1 cellular context compared by ENCODE assay signal in the genomic region with DNA sequence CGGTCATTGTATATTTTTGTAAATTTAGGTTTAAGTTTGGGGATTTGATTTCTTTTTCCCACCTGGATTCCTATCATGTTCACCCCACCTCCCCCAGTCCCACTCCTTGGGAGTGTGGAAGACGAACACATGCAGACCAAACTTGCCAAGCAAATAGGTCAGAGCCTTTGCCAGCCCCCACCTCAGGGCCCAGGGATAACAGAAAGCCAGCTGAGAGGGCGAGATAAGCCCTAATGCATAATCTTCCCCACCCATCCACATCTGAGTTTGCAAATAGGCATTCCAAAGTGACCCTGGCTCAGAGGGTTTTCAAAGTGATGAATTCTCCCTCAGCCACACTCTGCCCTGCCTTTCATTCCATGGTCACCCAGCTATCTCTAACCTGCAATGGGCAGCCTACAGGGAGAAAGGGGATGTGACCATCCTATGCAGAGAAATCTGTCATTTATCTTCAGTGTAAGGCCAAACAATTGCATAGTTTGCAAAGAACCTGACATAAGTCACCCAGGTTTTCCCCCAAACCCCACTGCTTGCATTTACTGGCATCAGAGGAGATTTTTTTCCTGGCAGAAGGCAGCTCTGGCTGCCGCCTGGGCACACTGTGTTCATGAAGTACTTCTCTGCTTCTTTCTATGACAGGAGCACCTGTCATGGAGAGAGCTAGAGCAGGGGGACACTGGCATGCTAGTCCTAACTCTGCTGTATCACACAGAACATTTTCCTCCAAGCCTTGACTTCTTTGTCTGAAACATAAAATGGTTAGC.
TF ChIP-seq lines count a peak whose summit lies in the region.

No MANE protein-coding gene starts in this region.

TF ChIP-seq in K562, 482 proteins besides CTCF, POLR2A, EP300 and RAD21 (continued from another document and continues in another):
- TF ChIP-seq MLLT1 (IDR thresholded peaks at IDR 0.05) = peak in 1 of 2 experiments; percentile 100; a peak in 2 of 4 replicates
- no peak for TF ChIP-seq ZNF57 (CRISPR knock-in tag; IDR thresholded peaks at IDR 0.05)
- TF ChIP-seq FOXA1 (IDR thresholded peaks at IDR 0.05; ENCODE audit: borderline replicate concordance) = no peak
- TF ChIP-seq XRCC4 (IDR thresholded peaks at IDR 0.05; ENCODE audit: extremely low read depth, insufficient read depth, insufficient read length) = no peak
- TF ChIP-seq, protein P1, sequence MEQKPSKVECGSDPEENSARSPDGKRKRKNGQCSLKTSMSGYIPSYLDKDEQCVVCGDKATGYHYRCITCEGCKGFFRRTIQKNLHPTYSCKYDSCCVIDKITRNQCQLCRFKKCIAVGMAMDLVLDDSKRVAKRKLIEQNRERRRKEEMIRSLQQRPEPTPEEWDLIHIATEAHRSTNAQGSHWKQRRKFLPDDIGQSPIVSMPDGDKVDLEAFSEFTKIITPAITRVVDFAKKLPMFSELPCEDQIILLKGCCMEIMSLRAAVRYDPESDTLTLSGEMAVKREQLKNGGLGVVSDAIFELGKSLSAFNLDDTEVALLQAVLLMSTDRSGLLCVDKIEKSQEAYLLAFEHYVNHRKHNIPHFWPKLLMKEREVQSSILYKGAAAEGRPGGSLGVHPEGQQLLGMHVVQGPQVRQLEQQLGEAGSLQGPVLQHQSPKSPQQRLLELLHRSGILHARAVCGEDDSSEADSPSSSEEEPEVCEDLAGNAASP (IDR thresholded peaks at IDR 0.05) = no peak
- TF ChIP-seq CREB3L1 (IDR thresholded peaks at IDR 0.05; ENCODE audit: borderline replicate concordance, low read depth) = no peak
- no peak for TF ChIP-seq ZNF696 (CRISPR knock-in tag; conservative IDR thresholded peaks at IDR 0.05)
- no peak for TF ChIP-seq PTTG1 (tag; IDR thresholded peaks at IDR 0.05; ENCODE audit: low read depth)
- peak; percentile 62 to 81 for TF ChIP-seq FOXK2 (conservative IDR thresholded peaks at IDR 0.05 in 1 of 2, IDR thresholded peaks at IDR 0.05 in 1 of 2; ENCODE audit: low read depth in 2 of 2)
- no peak for TF ChIP-seq HNRNPUL1 (IDR thresholded peaks at IDR 0.05; ENCODE audit: low read length)
- TF ChIP-seq SP2 (IDR thresholded peaks at IDR 0.05; ENCODE audit: extremely low read depth, low read depth, low read length, poor library complexity, severe bottlenecking) = no peak
- no peak for TF ChIP-seq ZNF655 (CRISPR knock-in tag; IDR thresholded peaks at IDR 0.05)
- TF ChIP-seq GABPB1 (CRISPR knock-in tag; IDR thresholded peaks at IDR 0.05) = no peak
- TF ChIP-seq MIER1 (IDR thresholded peaks at IDR 0.05; ENCODE audit: low read depth) = no peak
- no peak for TF ChIP-seq PHB (CRISPR knock-in tag; IDR thresholded peaks at IDR 0.05)
- no peak for TF ChIP-seq HINFP (tag; conservative IDR thresholded peaks at IDR 0.05; ENCODE audit: low read depth)
- TF ChIP-seq NR1H2 (CRISPR knock-in tag; IDR thresholded peaks at IDR 0.05) = no peak
- TF ChIP-seq CEBPB (tag; IDR thresholded peaks at IDR 0.05) = no peak
- TF ChIP-seq DIDO1 (tag; IDR thresholded peaks at IDR 0.05; ENCODE audit: low read depth) = peak; percentile 43; the same call in 1 of the 2 replicates
- TF ChIP-seq KAT2B (IDR thresholded peaks at IDR 0.05; ENCODE audit: low read depth, low read length) = no peak
- no peak for TF ChIP-seq SRSF1 (IDR thresholded peaks at IDR 0.05; ENCODE audit: low read depth, low read length)
- no peak for TF ChIP-seq BRCA1 (IDR thresholded peaks at IDR 0.05)
- no peak for TF ChIP-seq BRCA1 (CRISPR knock-in tag; IDR thresholded peaks at IDR 0.05)
- TF ChIP-seq SUPT5H (IDR thresholded peaks at IDR 0.05) = no peak
- TF ChIP-seq, protein P2, sequence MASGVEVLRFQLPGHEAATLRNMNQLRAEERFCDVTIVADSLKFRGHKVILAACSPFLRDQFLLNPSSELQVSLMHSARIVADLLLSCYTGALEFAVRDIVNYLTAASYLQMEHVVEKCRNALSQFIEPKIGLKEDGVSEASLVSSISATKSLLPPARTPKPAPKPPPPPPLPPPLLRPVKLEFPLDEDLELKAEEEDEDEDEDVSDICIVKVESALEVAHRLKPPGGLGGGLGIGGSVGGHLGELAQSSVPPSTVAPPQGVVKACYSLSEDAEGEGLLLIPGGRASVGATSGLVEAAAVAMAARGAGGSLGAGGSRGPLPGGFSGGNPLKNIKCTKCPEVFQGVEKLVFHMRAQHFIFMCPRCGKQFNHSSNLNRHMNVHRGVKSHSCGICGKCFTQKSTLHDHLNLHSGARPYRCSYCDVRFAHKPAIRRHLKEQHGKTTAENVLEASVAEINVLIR (CRISPR knock-in tag; IDR thresholded peaks at IDR 0.05) = no peak
- no peak for TF ChIP-seq U2AF2 (optimal IDR thresholded peaks at IDR 0.05; ENCODE audit: low read depth, low read length)
- TF ChIP-seq ZMIZ1 (IDR thresholded peaks at IDR 0.05; ENCODE audit: low read depth in 2 of 2, low read length in 2 of 2) = peak; percentile 86 to 97
- no peak for TF ChIP-seq MED1 (CRISPR knock-in tag; IDR thresholded peaks at IDR 0.05; ENCODE audit: borderline replicate concordance)
- TF ChIP-seq NFYB (IDR thresholded peaks at IDR 0.05; ENCODE audit: extremely low read depth, insufficient read length) = no peak
- TF ChIP-seq, protein P3, sequence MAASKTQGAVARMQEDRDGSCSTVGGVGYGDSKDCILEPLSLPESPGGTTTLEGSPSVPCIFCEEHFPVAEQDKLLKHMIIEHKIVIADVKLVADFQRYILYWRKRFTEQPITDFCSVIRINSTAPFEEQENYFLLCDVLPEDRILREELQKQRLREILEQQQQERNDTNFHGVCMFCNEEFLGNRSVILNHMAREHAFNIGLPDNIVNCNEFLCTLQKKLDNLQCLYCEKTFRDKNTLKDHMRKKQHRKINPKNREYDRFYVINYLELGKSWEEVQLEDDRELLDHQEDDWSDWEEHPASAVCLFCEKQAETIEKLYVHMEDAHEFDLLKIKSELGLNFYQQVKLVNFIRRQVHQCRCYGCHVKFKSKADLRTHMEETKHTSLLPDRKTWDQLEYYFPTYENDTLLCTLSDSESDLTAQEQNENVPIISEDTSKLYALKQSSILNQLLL (CRISPR knock-in tag; IDR thresholded peaks at IDR 0.05; ENCODE audit: borderline replicate concordance) = no peak
- TF ChIP-seq, protein P4, sequence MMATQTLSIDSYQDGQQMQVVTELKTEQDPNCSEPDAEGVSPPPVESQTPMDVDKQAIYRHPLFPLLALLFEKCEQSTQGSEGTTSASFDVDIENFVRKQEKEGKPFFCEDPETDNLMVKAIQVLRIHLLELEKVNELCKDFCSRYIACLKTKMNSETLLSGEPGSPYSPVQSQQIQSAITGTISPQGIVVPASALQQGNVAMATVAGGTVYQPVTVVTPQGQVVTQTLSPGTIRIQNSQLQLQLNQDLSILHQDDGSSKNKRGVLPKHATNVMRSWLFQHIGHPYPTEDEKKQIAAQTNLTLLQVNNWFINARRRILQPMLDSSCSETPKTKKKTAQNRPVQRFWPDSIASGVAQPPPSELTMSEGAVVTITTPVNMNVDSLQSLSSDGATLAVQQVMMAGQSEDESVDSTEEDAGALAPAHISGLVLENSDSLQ (IDR thresholded peaks at IDR 0.05) = peak; percentile 70
- no peak for TF ChIP-seq RBM22 (IDR thresholded peaks at IDR 0.05; ENCODE audit: low read depth, low read length, poor library complexity, severe bottlenecking)
- TF ChIP-seq, protein P5, sequence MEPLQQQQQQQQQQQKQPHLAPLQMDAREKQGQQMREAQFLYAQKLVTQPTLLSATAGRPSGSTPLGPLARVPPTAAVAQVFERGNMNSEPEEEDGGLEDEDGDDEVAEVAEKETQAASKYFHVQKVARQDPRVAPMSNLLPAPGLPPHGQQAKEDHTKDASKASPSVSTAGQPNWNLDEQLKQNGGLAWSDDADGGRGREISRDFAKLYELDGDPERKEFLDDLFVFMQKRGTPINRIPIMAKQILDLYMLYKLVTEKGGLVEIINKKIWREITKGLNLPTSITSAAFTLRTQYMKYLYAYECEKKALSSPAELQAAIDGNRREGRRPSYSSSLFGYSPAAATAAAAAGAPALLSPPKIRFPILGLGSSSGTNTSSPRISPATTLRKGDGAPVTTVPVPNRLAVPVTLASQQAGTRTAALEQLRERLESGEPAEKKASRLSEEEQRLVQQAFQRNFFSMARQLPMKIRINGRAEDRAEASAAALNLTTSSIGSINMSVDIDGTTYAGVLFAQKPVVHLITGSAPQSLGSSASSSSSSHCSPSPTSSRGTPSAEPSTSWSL (CRISPR knock-in tag; IDR thresholded peaks at IDR 0.05; ENCODE audit: borderline replicate concordance) = no peak
- TF ChIP-seq CBFA2T2 (conservative IDR thresholded peaks at IDR 0.05) = peak; percentile 98
- no peak for TF ChIP-seq ARID2 (IDR thresholded peaks at IDR 0.05)
- TF ChIP-seq, protein P6, sequence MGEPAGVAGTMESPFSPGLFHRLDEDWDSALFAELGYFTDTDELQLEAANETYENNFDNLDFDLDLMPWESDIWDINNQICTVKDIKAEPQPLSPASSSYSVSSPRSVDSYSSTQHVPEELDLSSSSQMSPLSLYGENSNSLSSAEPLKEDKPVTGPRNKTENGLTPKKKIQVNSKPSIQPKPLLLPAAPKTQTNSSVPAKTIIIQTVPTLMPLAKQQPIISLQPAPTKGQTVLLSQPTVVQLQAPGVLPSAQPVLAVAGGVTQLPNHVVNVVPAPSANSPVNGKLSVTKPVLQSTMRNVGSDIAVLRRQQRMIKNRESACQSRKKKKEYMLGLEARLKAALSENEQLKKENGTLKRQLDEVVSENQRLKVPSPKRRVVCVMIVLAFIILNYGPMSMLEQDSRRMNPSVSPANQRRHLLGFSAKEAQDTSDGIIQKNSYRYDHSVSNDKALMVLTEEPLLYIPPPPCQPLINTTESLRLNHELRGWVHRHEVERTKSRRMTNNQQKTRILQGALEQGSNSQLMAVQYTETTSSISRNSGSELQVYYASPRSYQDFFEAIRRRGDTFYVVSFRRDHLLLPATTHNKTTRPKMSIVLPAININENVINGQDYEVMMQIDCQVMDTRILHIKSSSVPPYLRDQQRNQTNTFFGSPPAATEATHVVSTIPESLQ (CRISPR knock-in tag; IDR thresholded peaks at IDR 0.05) = no peak
